In genomic region chr5:76341935-76342334, GRCh38 we compare ENCODE assay signal across 1 cellular context.
TF ChIP-seq lines count a peak whose summit lies in the region.

No MANE protein-coding gene starts in this region.

TF ChIP-seq in SK-N-SH treated with all-trans-retinoic acid at 6 μM for 48 hours, 23 proteins besides CTCF, POLR2A, EP300 and RAD21 (continued from another document):
- no peak for TF ChIP-seq PATZ1 (CRISPR knock-in tag; IDR thresholded peaks at IDR 0.05; ENCODE audit: borderline replicate concordance)
- TF ChIP-seq ZNF565 (CRISPR knock-in tag; conservative IDR thresholded peaks at IDR 0.05; ENCODE audit: low read depth), result no peak
